27 cellular contexts compared by ENCODE assay signal in the genomic region with DNA sequence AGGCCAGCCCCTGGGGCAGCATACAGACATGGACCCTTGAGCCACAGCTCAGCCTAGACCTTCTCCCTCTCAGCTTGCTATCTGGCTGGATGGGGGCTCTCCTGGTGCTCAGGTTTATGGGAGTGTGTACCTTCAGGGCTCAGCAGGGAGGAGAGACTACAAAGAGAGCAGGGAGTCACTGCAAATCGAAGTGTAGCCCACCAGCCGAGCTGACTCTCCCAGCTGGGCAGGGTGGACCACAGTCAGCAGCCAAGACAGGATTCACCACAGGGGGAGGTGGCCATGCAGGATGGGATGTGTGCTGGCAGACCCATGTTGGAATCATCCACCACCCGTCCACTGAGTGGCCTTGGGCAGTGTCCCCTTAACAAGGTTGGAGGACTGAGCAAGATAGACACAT.
"Had no signal": no experiment of that assay in that cellular context is flagged by ENCODE, and none has a peak within 500 bp of the region (broad histone marks: within the 10 kb centered on the region; RNA-seq: fewer than 3 reads in every experiment).

No MANE protein-coding gene starts in this region.

- H3K4me3 Mint-ChIP-seq: mesothelial cell of epicardium; naive thymus-derived CD4-positive, alpha-beta T cell; natural killer cell treated with Interleukin-12 subunit alpha and Interleukin-12 subunit beta and Interleukin-15 and Interleukin-18, amount 100 ng/mL, for 72 hours; stimulated activated effector memory CD8-positive, alpha-beta T cell treated with anti-CD3 and anti-CD28 coated beads, Interleukin-12 subunit alpha, Interleukin-12 subunit beta, amount 100 ng/mL, for 72 hours; stimulated activated naive CD8-positive, alpha-beta T cell treated with anti-CD3 and anti-CD28 coated beads, Interleukin-15, Interleukin-2, amounts not matched to agents 100 ng/mL and 50 ng/mL, for 24 hours had no signal

- H3K36me3 ChIP-seq: heart right ventricle, left lung, neutrophil, ovary, suprapubic skin, thoracic aorta, tibial artery, upper lobe of right lung had no signal

- H3K9me3 Mint-ChIP-seq: mesothelial cell of epicardium; natural killer cell treated with Interleukin-12 subunit alpha and Interleukin-12 subunit beta and Interleukin-15 and Interleukin-18, amount 100 ng/mL, for 72 hours; stimulated activated effector memory CD8-positive, alpha-beta T cell treated with anti-CD3 and anti-CD28 coated beads, Interleukin-12 subunit alpha, Interleukin-12 subunit beta, amount 100 ng/mL, for 72 hours; stimulated activated naive CD8-positive, alpha-beta T cell treated with anti-CD3 and anti-CD28 coated beads, Interleukin-15, Interleukin-2, amounts not matched to agents 100 ng/mL and 50 ng/mL, for 24 hours had no signal

- H3K36me3 Mint-ChIP-seq: mesothelial cell of epicardium; naive thymus-derived CD4-positive, alpha-beta T cell; natural killer cell treated with Interleukin-12 subunit alpha and Interleukin-12 subunit beta and Interleukin-15 and Interleukin-18, amount 100 ng/mL, for 72 hours; stimulated activated effector memory CD8-positive, alpha-beta T cell treated with anti-CD3 and anti-CD28 coated beads, Interleukin-12 subunit alpha, Interleukin-12 subunit beta, amount 100 ng/mL, for 72 hours had no signal

- H3K4me1 ChIP-seq: heart right ventricle, left lung, tibial artery, upper lobe of right lung had no signal

- ATAC-seq: heart right ventricle; left colon; left lung; mucosa of descending colon; naive thymus-derived CD4-positive, alpha-beta T cell; sciatic nerve; stimulated activated effector memory CD8-positive, alpha-beta T cell treated with anti-CD3 and anti-CD28 coated beads, Interleukin-12 subunit alpha, Interleukin-12 subunit beta, amount 100 ng/mL, for 72 hours; upper lobe of right lung had no signal

- H3K4me1 Mint-ChIP-seq: stimulated activated effector memory CD8-positive, alpha-beta T cell treated with anti-CD3 and anti-CD28 coated beads, Interleukin-12 subunit alpha, Interleukin-12 subunit beta, amount 100 ng/mL, for 72 hours had no signal

- H3K4me2 ChIP-seq: hepatocyte had no signal

- H3K9me3 ChIP-seq: heart right ventricle, left lung, mucosa of descending colon, neutrophil, ovary, suprapubic skin, thoracic aorta, tibial artery, upper lobe of right lung had no signal

- H3K27me3 ChIP-seq: hepatocyte, ovary, suprapubic skin, upper lobe of right lung had no signal

- H3K4me3 ChIP-seq: heart right ventricle, hepatocyte, left lung, lung, mucosa of descending colon, ovary, skin epidermis, suprapubic skin, thoracic aorta, tibial artery, upper lobe of right lung had no signal

- H3K27ac ChIP-seq: heart right ventricle, hepatocyte, left lung, neutrophil, ovary, skin epidermis, suprapubic skin, thoracic aorta, tibial artery, upper lobe of right lung had no signal

- FAIRE-seq: urothelium cell line had no signal

- H2AFZ ChIP-seq: hepatocyte had no signal

- DNase-seq: heart right ventricle; islet precursor cell; kidney glomerular epithelial cell; left colon; left lung; mesendoderm; naive thymus-derived CD4-positive, alpha-beta T cell; occipital lobe; ovary; stimulated activated CD4-positive, alpha-beta T cell treated with anti-CD3 and anti-CD28 coated beads, Interleukin-4, amount 100 ng/mL, for 24 hours; stimulated activated naive CD4-positive, alpha-beta T cell; tibial artery; trophoblast cell had no signal

- H3K79me2 ChIP-seq: hepatocyte had no signal

- H3K27ac Mint-ChIP-seq: mesothelial cell of epicardium; naive thymus-derived CD4-positive, alpha-beta T cell; natural killer cell treated with Interleukin-12 subunit alpha and Interleukin-12 subunit beta and Interleukin-15 and Interleukin-18, amount 100 ng/mL, for 72 hours; stimulated activated effector memory CD8-positive, alpha-beta T cell treated with anti-CD3 and anti-CD28 coated beads, Interleukin-12 subunit alpha, Interleukin-12 subunit beta, amount 100 ng/mL, for 72 hours; stimulated activated naive CD8-positive, alpha-beta T cell treated with anti-CD3 and anti-CD28 coated beads, Interleukin-15, Interleukin-2, amounts not matched to agents 100 ng/mL and 50 ng/mL, for 24 hours had no signal
